24 cellular contexts compared by ENCODE assay signal in genomic region chr14:23444314-23444713, GRCh38. TPM values are rescaled to one million over a fixed set of nuclear protein-coding genes. Genes with fewer than 3 reads are reported as not detected.
A peak's percentile ranks its signal among the peaks of the same experiment; 100 is the strongest.
DNase-seq lines count a peak whose midpoint lies in the region; ATAC-seq, FAIRE-seq and TF ChIP-seq lines count a peak whose summit lies in the region.
"Had no signal": no experiment of that assay in that cellular context is flagged by ENCODE, and none has a peak within 500 bp of the region (broad histone marks: within the 10 kb centered on the region; RNA-seq: fewer than 3 reads in every experiment).

No MANE protein-coding gene starts in this region.

- FAIRE-seq in HepG2 (lab: Jason Lieb, UNC), result no peak
- FAIRE-seq: K562, RCC 7860 had no signal

- H3K9me3 Mint-ChIP-seq in nephron (no peaks in the 10 kb centered on the region), H9 (no peaks in the 10 kb centered on the region; a peak in 1 of 5 replicates)

- H3K9me3 ChIP-seq in HepG2 (ENCODE audit: low read length), result no peaks in the 10 kb centered on the region
- no peaks in the 10 kb centered on the region for H3K9me3 ChIP-seq in right lobe of liver
- H3K9me3 ChIP-seq in heart right ventricle, result no peaks in the 10 kb centered on the region
- no peaks in the 10 kb centered on the region for H3K9me3 ChIP-seq in H9 (ENCODE audit: control insufficient read depth, low read depth, low read length)
- H3K9me3 ChIP-seq in PC-3 (ENCODE audit: low read length), result no peaks in the 10 kb centered on the region

- no peaks in the 10 kb centered on the region for H3K9me2 ChIP-seq in PC-3 (replicated peaks; ENCODE audit: low read length)

- no peak overlapping the region for H3K18ac ChIP-seq in H9 (ENCODE audit: insufficient read length, low read depth, low read length)

- no peak overlapping the region for H2BK5ac ChIP-seq in H9 (ENCODE audit: insufficient read length, low read length)

- no peak overlapping the region for H3K4me2 ChIP-seq in HepG2 (ENCODE audit: low read depth, low read length)
- no peak overlapping the region for H3K4me2 ChIP-seq in H9 (ENCODE audit: insufficient read depth, insufficient read length, low read length)
- H3K4me2 ChIP-seq in PC-3 (ENCODE audit: low read length), result no peak overlapping the region

- no peak overlapping the region for H4K5ac ChIP-seq in H9 (ENCODE audit: insufficient read length, low read depth, low read length)

- H3K79me1 ChIP-seq in H9 (ENCODE audit: insufficient read depth, low read depth, low read length, poor library complexity, severe bottlenecking), result no peaks in the 10 kb centered on the region

- H2AK5ac ChIP-seq in H9 (ENCODE audit: insufficient read length, low read length), result no peak overlapping the region

- H2BK120ac ChIP-seq in H9 (ENCODE audit: low read depth, low read length, poor library complexity, severe bottlenecking), result no peak overlapping the region

- H3K9ac ChIP-seq in HepG2 (ENCODE audit: insufficient read depth, low read depth, low read length), result no peak overlapping the region
- no peak overlapping the region for H3K9ac ChIP-seq in H9 (ENCODE audit: extremely low read depth, insufficient read length, low read length)
- H3K9ac ChIP-seq in PC-3 (ENCODE audit: low read length), result no peak overlapping the region

- TF ChIP-seq CTCF in HepG2 (CRISPR knock-in tag; IDR thresholded peaks at IDR 0.05) (no peak), right lobe of liver (IDR thresholded peaks at IDR 0.05) (no peak), heart right ventricle (IDR thresholded peaks at IDR 0.05) (no peak), nephron (IDR thresholded peaks at IDR 0.05; ENCODE audit: unreplicated experiment in 3 of 3) (no peak), H9 (conservative IDR thresholded peaks at IDR 0.05) (no peak), PC-3 (conservative IDR thresholded peaks at IDR 0.05; ENCODE audit: low read depth, low read length) (no peak)

- DNase-seq in HepG2 (ENCODE audit: low spot score), result no peak
- no peak for DNase-seq in right lobe of liver
- DNase-seq in heart right ventricle, result no peak
- no peak for DNase-seq in H9
- DNase-seq in PC-3, result no peak
- DNase-seq: CD4-positive, CD25-positive, alpha-beta regulatory T cell; EL; GF-D8; MM.1S; NCI-H1092; NCI-H1436 treated with DMSO at 0.1 percent for 48 hours; NCI-H2029 treated with DMSO at 0.1 percent for 48 hours; NCI-H226; NCI-H510A treated with DMSO at 0.1 percent for 48 hours; NCI-H748 treated with DMSO at 0.1 percent for 48 hours; SHP77 had no signal

- H3K4me3 Mint-ChIP-seq in nephron (peak overlapping the region in 1 of 3 experiments; percentile 31), H9 (no peak overlapping the region)
- H3K4me3 Mint-ChIP-seq: CD4-positive, CD25-positive, alpha-beta regulatory T cell had no signal

- peaks cover 12% of the 10 kb centered on the region for H3K4me1 ChIP-seq in HepG2 (ENCODE audit: insufficient read depth, low read length)
- no peaks in the 10 kb centered on the region for H3K4me1 ChIP-seq in right lobe of liver
- H3K4me1 ChIP-seq in heart right ventricle, result peaks cover 0 to 56% (median 26%) of the 10 kb centered on the region in 9 donors
- no peaks in the 10 kb centered on the region for H3K4me1 ChIP-seq in H9 (ENCODE audit: insufficient read depth, low read length)
- H3K4me1 ChIP-seq in PC-3 (ENCODE audit: insufficient read depth, low read length), result no peaks in the 10 kb centered on the region

- H2BK15ac ChIP-seq in H9 (ENCODE audit: low read depth, low read length), result no peak overlapping the region

- H2AFZ ChIP-seq in HepG2 (ENCODE audit: low read length) (no peak overlapping the region), H9 (ENCODE audit: low read length) (no peak overlapping the region), PC-3 (ENCODE audit: low read length) (no peak overlapping the region)

- H3K4me3 ChIP-seq in HepG2 (replicated peaks in 1 of 3; ENCODE audit: insufficient read depth in 1 of 3, low read depth in 2 of 3, low read length in 3 of 3) (no peak overlapping the region), right lobe of liver (no peak overlapping the region), heart right ventricle (peak overlapping the region in 7 of 10 donors; percentile 12 to 46 (median 29)), PC-3 (ENCODE audit: low read length) (no peak overlapping the region)
- H3K4me3 ChIP-seq: K562, SK-N-MC had no signal

- no peak overlapping the region for H4K91ac ChIP-seq in H9 (ENCODE audit: insufficient read length, low read depth, low read length)

- H3K23me2 ChIP-seq in H9 (ENCODE audit: insufficient read length, low read depth, low read length, poor library complexity, severe bottlenecking), result no peaks in the 10 kb centered on the region

- under 1% methylated on average over 1 of the region's 1 CpG for WGBS in HepG2 (ENCODE audit: low lambda C conversion rate)
- 25% methylated on average over 1 of the region's 1 CpG for WGBS in right lobe of liver (ENCODE audit: insufficient coverage, low coverage, low lambda C conversion rate, missing lambda C conversion rate)
- 24 to 43% methylated on average over 1 of the region's 1 CpG for WGBS in heart right ventricle, 2 donors
- WGBS in H9 (ENCODE audit: extremely low coverage, insufficient read length, low lambda C conversion rate), result no CpG with 5 or more reads among the region's 1 CpG

- no peak for TF ChIP-seq EP300 in HepG2 (IDR thresholded peaks at IDR 0.05; ENCODE audit: low read depth in 2 of 2, low read length in 2 of 2)
- TF ChIP-seq EP300 in HepG2 (CRISPR knock-in tag; IDR thresholded peaks at IDR 0.05; ENCODE audit: borderline replicate concordance), result no peak

- H3K4me1 Mint-ChIP-seq in nephron (peaks cover 76% of the 10 kb centered on the region), H9 (peaks cover 30 to 31% of the 10 kb centered on the region in 2 experiments)
- H3K4me1 Mint-ChIP-seq: CD4-positive, CD25-positive, alpha-beta regulatory T cell had no signal

- H3K36me3 ChIP-seq in HepG2 (replicated peaks in 1 of 2; ENCODE audit: control insufficient read depth in 1 of 2, insufficient read depth in 2 of 2, low read length in 2 of 2) (no peaks in the 10 kb centered on the region), right lobe of liver (no peaks in the 10 kb centered on the region), heart right ventricle (no peaks in the 10 kb centered on the region), PC-3 (ENCODE audit: low read depth, low read length) (no peaks in the 10 kb centered on the region)

- H3K14ac ChIP-seq in H9 (ENCODE audit: insufficient read depth, low read length), result no peak overlapping the region

- H3K23ac ChIP-seq in H9 (ENCODE audit: insufficient read length, low read depth, low read length), result no peak overlapping the region

- in situ Hi-C loops in HepG2 (cut with HindIII; ENCODE audit: extremely low pct_ligation_motif_present, low pct_unique_long_range_greater_than_20kb), result no loop called here

- CTCF ChIA-PET in HepG2 (lab: Yijun Ruan, JAX; ENCODE audit: low intra/inter-chr PET ratio, low total read pairs) (no interaction called here), PC-3 (lab: Charles Lee) (no interaction called here)

- BruUV-seq in HepG2 (replicated peaks; lab: Mats Ljungman, UMichigan) (no TSS peak), PC-3 (replicated peaks; lab: Mats Ljungman, UMichigan) (no TSS peak)

- H3F3A ChIP-seq in PC-3 (ENCODE audit: low read length, unreplicated experiment), result no peaks in the 10 kb centered on the region

- H3T11ph ChIP-seq in H9 (ENCODE audit: low read length), result no peak overlapping the region

- no peak overlapping the region for H2BK12ac ChIP-seq in H9 (ENCODE audit: insufficient read length, low read depth, low read length)

- intact Hi-C loops in HepG2 (cut with micrococcal nuclease; ENCODE audit: unreplicated experiment) (no loop called here), right lobe of liver (cut with DNase I) (no loop called here), heart right ventricle (cut with DNase I) (loop anchor here in 1 of 10 donors (10.0 kb wide), 1 partner anchor 50 kb away; no protein-coding TSS in a partner anchor), PC-3 (cut with micrococcal nuclease) (no loop called here)

- ATAC-seq in HepG2 (no peak), right lobe of liver (no peak), heart right ventricle (peak in 4 of 8 donors; percentile 34 to 46 (median 34)), GM21723 (IDR thresholded peaks at IDR 0.05; ENCODE audit: unreplicated experiment) (no peak), PC-3 (no peak)
- ATAC-seq: K562 had no signal

- H4K20me1 ChIP-seq in HepG2 (ENCODE audit: insufficient read depth, low read length), result no peaks in the 10 kb centered on the region
- no peaks in the 10 kb centered on the region for H4K20me1 ChIP-seq in H9 (ENCODE audit: control insufficient read depth, insufficient read depth, insufficient read length)
- no peaks in the 10 kb centered on the region for H4K20me1 ChIP-seq in PC-3 (ENCODE audit: low read length)

- TF ChIP-seq RAD21 in HepG2 (CRISPR knock-in tag; IDR thresholded peaks at IDR 0.05), result no peak

- H3K27ac ChIP-seq in HepG2 (ENCODE audit: extremely low read length, insufficient read depth, low read length), result no peak overlapping the region
- H3K27ac ChIP-seq in right lobe of liver, result no peak overlapping the region
- H3K27ac ChIP-seq in heart right ventricle, result peak overlapping the region in 7 of 10 donors; percentile 79 to 96 (median 93)
- H3K27ac ChIP-seq in H9 (ENCODE audit: insufficient read length, low read depth, low read length), result no peak overlapping the region
- no peak overlapping the region for H3K27ac ChIP-seq in PC-3 (ENCODE audit: low read length)
- H3K27ac ChIP-seq: SK-N-MC had no signal

- H3K79me2 ChIP-seq in HepG2 (ENCODE audit: insufficient read depth, low read length) (no peaks in the 10 kb centered on the region), H9 (ENCODE audit: insufficient read depth, low read length) (no peaks in the 10 kb centered on the region), PC-3 (ENCODE audit: low read length) (no peaks in the 10 kb centered on the region)

- POLR2A ChIA-PET in HepG2 (lab: Yijun Ruan, JAX) (no interaction called here), PC-3 (lab: Charles Lee; ENCODE audit: unreplicated experiment) (no interaction called here)

- H3K27me3 Mint-ChIP-seq in nephron (ENCODE audit: low read depth) (no peaks in the 10 kb centered on the region), H9 (ENCODE audit: low read depth) (peaks cover 38% of the 10 kb centered on the region)

- no peak overlapping the region for H2BK20ac ChIP-seq in H9 (ENCODE audit: low read depth, low read length, poor library complexity, severe bottlenecking)

- peaks cover 12 to 50% of the 10 kb centered on the region in 2 experiments; a peak in 4 of 5 replicates for H3K27me3 ChIP-seq in HepG2 (ENCODE audit: control insufficient read depth in 1 of 2, insufficient read depth in 2 of 2, low read length in 2 of 2)
- no peaks in the 10 kb centered on the region for H3K27me3 ChIP-seq in right lobe of liver
- H3K27me3 ChIP-seq in heart right ventricle, result no peaks in the 10 kb centered on the region
- no peaks in the 10 kb centered on the region; the same call in 1 of the 2 replicates for H3K27me3 ChIP-seq in H9 (ENCODE audit: insufficient read depth, low read length)
- peaks cover 59% of the 10 kb centered on the region for H3K27me3 ChIP-seq in PC-3 (ENCODE audit: low read length)

- H3K36me3 Mint-ChIP-seq in nephron (ENCODE audit: low read depth) (no peaks in the 10 kb centered on the region), H9 (ENCODE audit: insufficient read depth in 1 of 3, low read depth in 3 of 3) (no peaks in the 10 kb centered on the region)
- H3K36me3 Mint-ChIP-seq: CD4-positive, CD25-positive, alpha-beta regulatory T cell had no signal

- TF ChIP-seq POLR2A in HepG2 (IDR thresholded peaks at IDR 0.05; ENCODE audit: insufficient read depth in 1 of 2, low read depth in 2 of 2, low read length in 2 of 2), result no peak
- no peak for TF ChIP-seq POLR2A in right lobe of liver (IDR thresholded peaks at IDR 0.05)

- H3K27ac Mint-ChIP-seq in nephron, result peak overlapping the region; percentile 17 to 65 (median 55)
- no peak overlapping the region for H3K27ac Mint-ChIP-seq in H9

- H3K56ac ChIP-seq in H9 (ENCODE audit: insufficient read length, low read depth, low read length), result no peak overlapping the region

- H3K4ac ChIP-seq in H9 (ENCODE audit: low read depth, low read length), result no peak overlapping the region

- H4K8ac ChIP-seq in H9 (replicated peaks; ENCODE audit: insufficient read length, low read depth, low read length), result no peak overlapping the region

RNA-seq across cellular contexts. Expression of gene MYH7, which starts 8.9 kb away (rescaled TPM):
- total RNA-seq in HepG2 (2016; rRNA removed; fragmentation: Illumina TruSeq; extraction: Trizol), result 0.04 TPM in 1 of 2 replicates, not detected in the other
- not detected in 2 replicates for total RNA-seq in HepG2 (2016; cell fraction: cytosol; rRNA removed; fragmentation: Illumina TruSeq; extraction: Trizol; ENCODE audit: low read depth)
- total RNA-seq in HepG2 (2016; cell fraction: insoluble cytoplasmic fraction; rRNA removed; fragmentation: Illumina TruSeq; extraction: Trizol), result not detected in 2 replicates
- total RNA-seq in HepG2 (2016; cell fraction: membrane; rRNA removed; fragmentation: Illumina TruSeq; extraction: Trizol), result not detected in 2 replicates
- 0.06 TPM in 1 of 2 replicates, not detected in the other for total RNA-seq in HepG2 (2016; cell fraction: nucleus; rRNA removed; fragmentation: Illumina TruSeq; extraction: Trizol)
- 0.01 and 0.04 TPM in 2 replicates for polyA plus RNA-seq in HepG2 (2011; rRNA removed)
- 0.01 TPM in 2 replicates for polyA plus RNA-seq in HepG2 (2011; cell fraction: cytosol; rRNA removed)
- 0.02 and 0.08 TPM in 2 replicates for polyA plus RNA-seq in HepG2 (2011; cell fraction: nucleus; rRNA removed)
- 0.05 and 0.07 TPM in 2 replicates for polyA plus RNA-seq in HepG2 (2012)
- polyA plus RNA-seq in HepG2 (2016; cell fraction: cytosol; fragmentation: Illumina TruSeq; extraction: Trizol; ENCODE audit: low read depth), result not detected in 2 replicates
- 0.04 and 0.05 TPM in 2 replicates for polyA plus RNA-seq in HepG2 (2016; cell fraction: insoluble cytoplasmic fraction; fragmentation: Illumina TruSeq; extraction: Trizol; ENCODE audit: low read depth)
- not detected in 2 replicates for polyA plus RNA-seq in HepG2 (2016; cell fraction: membrane; fragmentation: Illumina TruSeq; extraction: Trizol; ENCODE audit: low read depth)
- not detected in 2 replicates for polyA plus RNA-seq in HepG2 (2016; cell fraction: nucleus; fragmentation: Illumina TruSeq; extraction: Trizol; ENCODE audit: insufficient read depth, low read depth)
- 0.28 TPM in 1 of 2 replicates, not detected in the other for polyA minus RNA-seq in HepG2 (2011; rRNA and poly(A)+ RNA removed; ENCODE audit: low replicate concordance)
- 0.10 TPM in 1 of 2 replicates, not detected in the other for polyA minus RNA-seq in HepG2 (2011; cell fraction: cytosol; rRNA and poly(A)+ RNA removed)
- polyA minus RNA-seq in HepG2 (2011; cell fraction: nucleus; rRNA and poly(A)+ RNA removed), result not detected in 2 replicates
- 1 to 10 TPM in 1 of 6 experiments, under 1 TPM in 5; 0.30 to 5.6 (median 0.60) TPM for total RNA-seq in right lobe of liver
- over 10,000 TPM in 9 of 10 donors, 1,000 to 10,000 TPM in 1; 7,779 to 22,607 (median 19,145) TPM for total RNA-seq in heart right ventricle
- 1,000 to 10,000 TPM in 1 of 2 donors, 100 to 1,000 TPM in 1; 641 to 7,351 TPM for polyA plus RNA-seq in heart right ventricle
- total RNA-seq in H9 (2021), result not detected in 2 replicates
- not detected in 2 replicates for total RNA-seq in PC-3 (2014; rRNA removed)
- total RNA-seq: A673; CD4-positive, CD25-positive, alpha-beta regulatory T cell; H7; K562 had no signal
- polyA plus RNA-seq: BJ; CD4-positive, CD25-positive, alpha-beta regulatory T cell; K562 had no signal

RNA-seq across cellular contexts. Expression of gene NGDN, which starts 25.2 kb away (rescaled TPM):
- total RNA-seq in HepG2 (2016; rRNA removed; fragmentation: Illumina TruSeq; extraction: Trizol), result 216 and 241 TPM in 2 replicates
- total RNA-seq in HepG2 (2016; cell fraction: cytosol; rRNA removed; fragmentation: Illumina TruSeq; extraction: Trizol; ENCODE audit: low read depth), result 81.7 and 93.0 TPM in 2 replicates
- 225 and 237 TPM in 2 replicates for total RNA-seq in HepG2 (2016; cell fraction: insoluble cytoplasmic fraction; rRNA removed; fragmentation: Illumina TruSeq; extraction: Trizol)
- total RNA-seq in HepG2 (2016; cell fraction: membrane; rRNA removed; fragmentation: Illumina TruSeq; extraction: Trizol), result 66.4 and 83.1 TPM in 2 replicates
- 177 and 204 TPM in 2 replicates for total RNA-seq in HepG2 (2016; cell fraction: nucleus; rRNA removed; fragmentation: Illumina TruSeq; extraction: Trizol)
- polyA plus RNA-seq in HepG2 (2011; rRNA removed), result 131 and 154 TPM in 2 replicates
- polyA plus RNA-seq in HepG2 (2011; cell fraction: cytosol; rRNA removed), result 82.4 and 111 TPM in 2 replicates
- polyA plus RNA-seq in HepG2 (2011; cell fraction: nucleus; rRNA removed), result 104 and 123 TPM in 2 replicates
- polyA plus RNA-seq in HepG2 (2012), result 117 and 133 TPM in 2 replicates
- 21.2 and 22.9 TPM in 2 replicates for polyA plus RNA-seq in HepG2 (2016; cell fraction: cytosol; fragmentation: Illumina TruSeq; extraction: Trizol; ENCODE audit: low read depth)
- polyA plus RNA-seq in HepG2 (2016; cell fraction: insoluble cytoplasmic fraction; fragmentation: Illumina TruSeq; extraction: Trizol; ENCODE audit: low read depth), result 196 and 227 TPM in 2 replicates
- 27.9 and 28.0 TPM in 2 replicates for polyA plus RNA-seq in HepG2 (2016; cell fraction: membrane; fragmentation: Illumina TruSeq; extraction: Trizol; ENCODE audit: low read depth)
- 212 and 217 TPM in 2 replicates for polyA plus RNA-seq in HepG2 (2016; cell fraction: nucleus; fragmentation: Illumina TruSeq; extraction: Trizol; ENCODE audit: insufficient read depth, low read depth)
- polyA minus RNA-seq in HepG2 (2011; rRNA and poly(A)+ RNA removed; ENCODE audit: low replicate concordance), result 23.6 and 38.1 TPM in 2 replicates
- 48.0 and 49.4 TPM in 2 replicates for polyA minus RNA-seq in HepG2 (2011; cell fraction: cytosol; rRNA and poly(A)+ RNA removed)
- polyA minus RNA-seq in HepG2 (2011; cell fraction: nucleus; rRNA and poly(A)+ RNA removed), result 243 and 292 TPM in 2 replicates
- total RNA-seq in right lobe of liver, result 10 to 100 TPM; 12.0 to 16.5 (median 14.3) TPM
- total RNA-seq in heart right ventricle, result 10 to 100 TPM; 14.4 to 20.9 (median 17.2) TPM
- polyA plus RNA-seq in heart right ventricle, result 10 to 100 TPM; 22.2 to 40.5 TPM
- 51.7 and 53.1 TPM in 2 replicates for total RNA-seq in H9 (2021)
- 57.6 and 77.3 TPM in 2 replicates for total RNA-seq in PC-3 (2014; rRNA removed)

RNA-seq across cellular contexts. Expression of gene MYH6, which starts 36.2 kb away (rescaled TPM):
- total RNA-seq in HepG2 (2016; rRNA removed; fragmentation: Illumina TruSeq; extraction: Trizol), result not detected in 2 replicates
- total RNA-seq in HepG2 (2016; cell fraction: cytosol; rRNA removed; fragmentation: Illumina TruSeq; extraction: Trizol; ENCODE audit: low read depth), result not detected in 2 replicates
- not detected in 2 replicates for total RNA-seq in HepG2 (2016; cell fraction: insoluble cytoplasmic fraction; rRNA removed; fragmentation: Illumina TruSeq; extraction: Trizol)
- not detected in 2 replicates for total RNA-seq in HepG2 (2016; cell fraction: membrane; rRNA removed; fragmentation: Illumina TruSeq; extraction: Trizol)
- not detected in 2 replicates for total RNA-seq in HepG2 (2016; cell fraction: nucleus; rRNA removed; fragmentation: Illumina TruSeq; extraction: Trizol)
- 0.01 TPM in 1 of 2 replicates, not detected in the other for polyA plus RNA-seq in HepG2 (2011; rRNA removed)
- polyA plus RNA-seq in HepG2 (2011; cell fraction: cytosol; rRNA removed), result not detected in 2 replicates
- not detected in 2 replicates for polyA plus RNA-seq in HepG2 (2011; cell fraction: nucleus; rRNA removed)
- not detected in 2 replicates for polyA plus RNA-seq in HepG2 (2012)
- polyA plus RNA-seq in HepG2 (2016; cell fraction: cytosol; fragmentation: Illumina TruSeq; extraction: Trizol; ENCODE audit: low read depth), result not detected in 2 replicates
- polyA plus RNA-seq in HepG2 (2016; cell fraction: insoluble cytoplasmic fraction; fragmentation: Illumina TruSeq; extraction: Trizol; ENCODE audit: low read depth), result not detected in 2 replicates
- not detected in 2 replicates for polyA plus RNA-seq in HepG2 (2016; cell fraction: membrane; fragmentation: Illumina TruSeq; extraction: Trizol; ENCODE audit: low read depth)
- polyA plus RNA-seq in HepG2 (2016; cell fraction: nucleus; fragmentation: Illumina TruSeq; extraction: Trizol; ENCODE audit: insufficient read depth, low read depth), result not detected in 2 replicates
- not detected in 2 replicates for polyA minus RNA-seq in HepG2 (2011; rRNA and poly(A)+ RNA removed; ENCODE audit: low replicate concordance)
- not detected in 2 replicates for polyA minus RNA-seq in HepG2 (2011; cell fraction: cytosol; rRNA and poly(A)+ RNA removed)
- not detected in 2 replicates for polyA minus RNA-seq in HepG2 (2011; cell fraction: nucleus; rRNA and poly(A)+ RNA removed)
- total RNA-seq in right lobe of liver, result under 1 TPM in 5 of 6 experiments, not detected in 1; 0.07 to 1.00 (median 0.13) TPM
- total RNA-seq in heart right ventricle, result 1,000 to 10,000 TPM in 2 of 10 donors, 100 to 1,000 TPM in 6, 10 to 100 TPM in 2; 76.6 to 7,525 (median 125) TPM
- polyA plus RNA-seq in heart right ventricle, result 1,000 to 10,000 TPM; 3,967 to 5,106 TPM
- 0.07 and 0.13 TPM in 2 replicates for total RNA-seq in H9 (2021)
- total RNA-seq in PC-3 (2014; rRNA removed), result not detected in 2 replicates
- total RNA-seq: A673; CD4-positive, CD25-positive, alpha-beta regulatory T cell; K562 had no signal
- polyA plus RNA-seq: BJ; CD4-positive, CD25-positive, alpha-beta regulatory T cell; K562 had no signal

Comparison
In these comparisons a context has a peak if more than half of its experiments do, and no peak if none do; other contexts are left out.
1. H3K27ac ChIP-seq: peak in heart right ventricle (7 of 10); none in HepG2 (single experiment), right lobe of liver (0 of 3), H9 (single experiment) and PC-3 (single experiment).
2. H3K4me3 ChIP-seq: peak in heart right ventricle (7 of 10); none in HepG2 (0 of 3), right lobe of liver (0 of 3) and PC-3 (single experiment).
3. H3K27ac Mint-ChIP-seq: peak in nephron (3 of 3); none in H9 (0 of 3).
4. RNA of gene MYH7, which starts 8.9 kb away (total RNA-seq): 7,779 to 22,607 TPM in heart right ventricle; 0.30 to 5.6 TPM in right lobe of liver, not detected in H9, 0.04 to 0.06 TPM in HepG2 and not detected in PC-3; every median in the first group is over 1,000 times any median in the second.
5. RNA of gene MYH6, which starts 36.2 kb away (total RNA-seq): 76.6 to 7,525 TPM in heart right ventricle; 0.07 to 1.00 TPM in right lobe of liver, 0.07 to 0.13 TPM in H9, not detected in HepG2 and not detected in PC-3; every median in the first group is over 10 times any median in the second.